In the genomic region with DNA sequence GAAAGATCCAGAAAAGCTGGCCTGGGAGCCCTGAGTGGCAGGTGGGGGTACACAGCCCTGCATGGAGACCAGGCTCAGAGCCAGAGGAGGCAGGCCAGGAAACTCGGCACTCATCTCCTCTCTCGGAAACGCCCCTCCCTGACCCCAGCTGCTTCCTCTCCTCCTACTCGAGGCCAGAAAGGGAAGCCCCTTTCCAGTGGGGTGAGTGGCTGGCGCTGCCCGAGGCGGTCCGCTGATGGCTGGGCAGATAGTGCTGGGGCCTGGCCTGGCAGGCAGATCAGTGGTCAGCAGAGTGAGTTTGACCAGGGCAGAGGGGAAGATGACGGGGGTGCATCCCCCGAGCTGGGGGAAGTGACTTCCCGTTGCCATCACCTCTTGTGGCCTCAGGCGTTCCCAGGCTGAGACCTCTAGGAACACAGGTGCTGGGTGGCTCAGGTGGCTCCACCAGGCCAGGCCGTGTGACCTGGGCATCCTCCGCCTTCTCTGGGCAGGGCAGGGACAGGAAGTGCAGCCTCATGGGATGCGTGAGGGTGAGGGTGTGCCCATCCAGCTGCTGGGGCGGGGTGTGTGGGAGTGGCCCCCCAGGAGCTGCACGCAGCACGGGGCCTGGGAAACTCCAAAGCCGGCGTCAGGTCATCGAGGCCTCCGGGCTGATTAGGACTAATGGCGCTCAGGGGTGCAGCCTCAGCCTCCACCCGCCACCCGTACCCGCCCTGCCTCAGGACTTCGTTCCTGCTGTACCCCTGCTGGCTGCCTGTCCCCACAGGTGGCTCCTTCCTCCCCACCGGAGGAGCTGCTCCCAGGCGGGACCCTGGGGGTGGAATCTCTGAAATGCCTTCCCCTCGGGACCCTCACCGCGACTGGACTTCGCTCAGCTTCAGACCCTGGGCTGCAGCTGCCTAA, we compare ENCODE assay signal across 1 cellular context.
TF ChIP-seq lines count a peak whose summit lies in the region.

No MANE protein-coding gene starts in this region.

TF ChIP-seq in K562, 482 proteins besides CTCF, POLR2A, EP300 and RAD21:
- no peak for TF ChIP-seq NR2C1 (IDR thresholded peaks at IDR 0.05)
- TF ChIP-seq NR2C1 (tag; IDR thresholded peaks at IDR 0.05), result no peak
- TF ChIP-seq PHTF2 (CRISPR knock-in tag; IDR thresholded peaks at IDR 0.05), result no peak
- TF ChIP-seq, protein P1, sequence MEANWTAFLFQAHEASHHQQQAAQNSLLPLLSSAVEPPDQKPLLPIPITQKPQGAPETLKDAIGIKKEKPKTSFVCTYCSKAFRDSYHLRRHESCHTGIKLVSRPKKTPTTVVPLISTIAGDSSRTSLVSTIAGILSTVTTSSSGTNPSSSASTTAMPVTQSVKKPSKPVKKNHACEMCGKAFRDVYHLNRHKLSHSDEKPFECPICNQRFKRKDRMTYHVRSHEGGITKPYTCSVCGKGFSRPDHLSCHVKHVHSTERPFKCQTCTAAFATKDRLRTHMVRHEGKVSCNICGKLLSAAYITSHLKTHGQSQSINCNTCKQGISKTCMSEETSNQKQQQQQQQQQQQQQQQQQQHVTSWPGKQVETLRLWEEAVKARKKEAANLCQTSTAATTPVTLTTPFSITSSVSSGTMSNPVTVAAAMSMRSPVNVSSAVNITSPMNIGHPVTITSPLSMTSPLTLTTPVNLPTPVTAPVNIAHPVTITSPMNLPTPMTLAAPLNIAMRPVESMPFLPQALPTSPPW (CRISPR knock-in tag; IDR thresholded peaks at IDR 0.05), result peak; percentile 44; the same call in 1 of the 2 replicates
- TF ChIP-seq, protein P2, sequence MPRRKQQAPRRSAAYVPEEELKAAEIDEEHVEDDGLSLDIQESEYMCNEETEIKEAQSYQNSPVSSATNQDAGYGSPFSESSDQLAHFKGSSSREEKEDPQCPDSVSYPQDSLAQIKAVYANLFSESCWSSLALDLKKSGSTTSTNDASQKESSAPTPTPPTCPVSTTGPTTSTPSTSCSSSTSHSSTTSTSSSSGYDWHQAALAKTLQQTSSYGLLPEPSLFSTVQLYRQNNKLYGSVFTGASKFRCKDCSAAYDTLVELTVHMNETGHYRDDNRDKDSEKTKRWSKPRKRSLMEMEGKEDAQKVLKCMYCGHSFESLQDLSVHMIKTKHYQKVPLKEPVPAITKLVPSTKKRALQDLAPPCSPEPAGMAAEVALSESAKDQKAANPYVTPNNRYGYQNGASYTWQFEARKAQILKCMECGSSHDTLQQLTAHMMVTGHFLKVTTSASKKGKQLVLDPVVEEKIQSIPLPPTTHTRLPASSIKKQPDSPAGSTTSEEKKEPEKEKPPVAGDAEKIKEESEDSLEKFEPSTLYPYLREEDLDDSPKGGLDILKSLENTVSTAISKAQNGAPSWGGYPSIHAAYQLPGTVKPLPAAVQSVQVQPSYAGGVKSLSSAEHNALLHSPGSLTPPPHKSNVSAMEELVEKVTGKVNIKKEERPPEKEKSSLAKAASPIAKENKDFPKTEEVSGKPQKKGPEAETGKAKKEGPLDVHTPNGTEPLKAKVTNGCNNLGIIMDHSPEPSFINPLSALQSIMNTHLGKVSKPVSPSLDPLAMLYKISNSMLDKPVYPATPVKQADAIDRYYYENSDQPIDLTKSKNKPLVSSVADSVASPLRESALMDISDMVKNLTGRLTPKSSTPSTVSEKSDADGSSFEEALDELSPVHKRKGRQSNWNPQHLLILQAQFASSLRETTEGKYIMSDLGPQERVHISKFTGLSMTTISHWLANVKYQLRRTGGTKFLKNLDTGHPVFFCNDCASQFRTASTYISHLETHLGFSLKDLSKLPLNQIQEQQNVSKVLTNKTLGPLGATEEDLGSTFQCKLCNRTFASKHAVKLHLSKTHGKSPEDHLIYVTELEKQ (CRISPR knock-in tag; IDR thresholded peaks at IDR 0.05), result no peak
- TF ChIP-seq ZNF764 (CRISPR knock-in tag; IDR thresholded peaks at IDR 0.05; ENCODE audit: low read depth), result no peak
- TF ChIP-seq, protein P3, sequence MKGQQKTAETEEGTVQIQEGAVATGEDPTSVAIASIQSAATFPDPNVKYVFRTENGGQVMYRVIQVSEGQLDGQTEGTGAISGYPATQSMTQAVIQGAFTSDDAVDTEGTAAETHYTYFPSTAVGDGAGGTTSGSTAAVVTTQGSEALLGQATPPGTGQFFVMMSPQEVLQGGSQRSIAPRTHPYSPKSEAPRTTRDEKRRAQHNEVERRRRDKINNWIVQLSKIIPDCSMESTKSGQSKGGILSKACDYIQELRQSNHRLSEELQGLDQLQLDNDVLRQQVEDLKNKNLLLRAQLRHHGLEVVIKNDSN (CRISPR knock-in tag; IDR thresholded peaks at IDR 0.05), result no peak
- TF ChIP-seq BHLHE40 (IDR thresholded peaks at IDR 0.05; ENCODE audit: low read length), result peak; percentile 44; the same call in 1 of the 2 replicates
- no peak for TF ChIP-seq RBM34 (IDR thresholded peaks at IDR 0.05; ENCODE audit: borderline replicate concordance, insufficient read depth, low read length)
- no peak for TF ChIP-seq ARID1B (IDR thresholded peaks at IDR 0.05)
- TF ChIP-seq ZNF146 (CRISPR knock-in tag; IDR thresholded peaks at IDR 0.05; ENCODE audit: unreplicated experiment), result no peak
- 0 out of 2 replicates have a peak, but pooled peaks have one; percentile 6 for TF ChIP-seq SPI1 (IDR thresholded peaks at IDR 0.05; ENCODE audit: borderline replicate concordance, low read depth, low read length)
- TF ChIP-seq HNRNPUL1 (IDR thresholded peaks at IDR 0.05; ENCODE audit: low read length), result no peak
- no peak for TF ChIP-seq NFATC3 (IDR thresholded peaks at IDR 0.05)
- TF ChIP-seq BMI1 (IDR thresholded peaks at IDR 0.05; ENCODE audit: low read length), result no peak
- 0 out of 2 replicates have a peak, but pooled peaks have one; percentile 35 for TF ChIP-seq GABPB1 (CRISPR knock-in tag; IDR thresholded peaks at IDR 0.05)
- TF ChIP-seq ZFP30 (CRISPR knock-in tag; IDR thresholded peaks at IDR 0.05; ENCODE audit: borderline replicate concordance), result no peak
- TF ChIP-seq, protein P4, sequence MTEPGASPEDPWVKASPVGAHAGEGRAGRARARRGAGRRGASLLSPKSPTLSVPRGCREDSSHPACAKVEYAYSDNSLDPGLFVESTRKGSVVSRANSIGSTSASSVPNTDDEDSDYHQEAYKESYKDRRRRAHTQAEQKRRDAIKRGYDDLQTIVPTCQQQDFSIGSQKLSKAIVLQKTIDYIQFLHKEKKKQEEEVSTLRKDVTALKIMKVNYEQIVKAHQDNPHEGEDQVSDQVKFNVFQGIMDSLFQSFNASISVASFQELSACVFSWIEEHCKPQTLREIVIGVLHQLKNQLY (CRISPR knock-in tag; conservative IDR thresholded peaks at IDR 0.05), result no peak
- no peak for TF ChIP-seq SIN3B (IDR thresholded peaks at IDR 0.05; ENCODE audit: low read depth)
- TF ChIP-seq KLF1 (tag; IDR thresholded peaks at IDR 0.05), result no peak
- TF ChIP-seq NFIC (IDR thresholded peaks at IDR 0.05), result 0 out of 2 replicates have a peak, but pooled peaks have one; percentile 19
- TF ChIP-seq RBM14 (IDR thresholded peaks at IDR 0.05; ENCODE audit: borderline replicate concordance, insufficient read depth, low read depth, low read length), result no peak
- no peak for TF ChIP-seq ZNF780A (CRISPR knock-in tag; IDR thresholded peaks at IDR 0.05)
- TF ChIP-seq RNF2 (IDR thresholded peaks at IDR 0.05), result no peak
- TF ChIP-seq, protein P5, sequence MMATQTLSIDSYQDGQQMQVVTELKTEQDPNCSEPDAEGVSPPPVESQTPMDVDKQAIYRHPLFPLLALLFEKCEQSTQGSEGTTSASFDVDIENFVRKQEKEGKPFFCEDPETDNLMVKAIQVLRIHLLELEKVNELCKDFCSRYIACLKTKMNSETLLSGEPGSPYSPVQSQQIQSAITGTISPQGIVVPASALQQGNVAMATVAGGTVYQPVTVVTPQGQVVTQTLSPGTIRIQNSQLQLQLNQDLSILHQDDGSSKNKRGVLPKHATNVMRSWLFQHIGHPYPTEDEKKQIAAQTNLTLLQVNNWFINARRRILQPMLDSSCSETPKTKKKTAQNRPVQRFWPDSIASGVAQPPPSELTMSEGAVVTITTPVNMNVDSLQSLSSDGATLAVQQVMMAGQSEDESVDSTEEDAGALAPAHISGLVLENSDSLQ (IDR thresholded peaks at IDR 0.05), result peak; percentile 24; the same call in 1 of the 2 replicates
- TF ChIP-seq, protein P6, sequence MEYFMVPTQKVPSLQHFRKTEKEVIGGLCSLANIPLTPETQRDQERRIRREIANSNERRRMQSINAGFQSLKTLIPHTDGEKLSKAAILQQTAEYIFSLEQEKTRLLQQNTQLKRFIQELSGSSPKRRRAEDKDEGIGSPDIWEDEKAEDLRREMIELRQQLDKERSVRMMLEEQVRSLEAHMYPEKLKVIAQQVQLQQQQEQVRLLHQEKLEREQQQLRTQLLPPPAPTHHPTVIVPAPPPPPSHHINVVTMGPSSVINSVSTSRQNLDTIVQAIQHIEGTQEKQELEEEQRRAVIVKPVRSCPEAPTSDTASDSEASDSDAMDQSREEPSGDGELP (CRISPR knock-in tag; IDR thresholded peaks at IDR 0.05; ENCODE audit: borderline replicate concordance), result peak; percentile 60; the same call in 1 of the 2 replicates
- TF ChIP-seq GABPA (tag; conservative IDR thresholded peaks at IDR 0.05; ENCODE audit: low read depth), result peak; percentile 32; the same call in 1 of the 2 replicates
- TF ChIP-seq, protein P7, sequence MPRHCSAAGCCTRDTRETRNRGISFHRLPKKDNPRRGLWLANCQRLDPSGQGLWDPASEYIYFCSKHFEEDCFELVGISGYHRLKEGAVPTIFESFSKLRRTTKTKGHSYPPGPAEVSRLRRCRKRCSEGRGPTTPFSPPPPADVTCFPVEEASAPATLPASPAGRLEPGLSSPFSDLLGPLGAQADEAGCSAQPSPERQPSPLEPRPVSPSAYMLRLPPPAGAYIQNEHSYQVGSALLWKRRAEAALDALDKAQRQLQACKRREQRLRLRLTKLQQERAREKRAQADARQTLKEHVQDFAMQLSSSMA (CRISPR knock-in tag; IDR thresholded peaks at IDR 0.05), result no peak
- TF ChIP-seq, protein P8, sequence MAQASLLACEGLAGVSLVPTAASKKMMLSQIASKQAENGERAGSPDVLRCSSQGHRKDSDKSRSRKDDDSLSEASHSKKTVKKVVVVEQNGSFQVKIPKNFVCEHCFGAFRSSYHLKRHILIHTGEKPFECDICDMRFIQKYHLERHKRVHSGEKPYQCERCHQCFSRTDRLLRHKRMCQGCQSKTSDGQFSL (CRISPR knock-in tag; IDR thresholded peaks at IDR 0.05), result 0 out of 2 replicates have a peak, but pooled peaks have one; percentile 48
- TF ChIP-seq, protein P8 (tag; IDR thresholded peaks at IDR 0.05), result no peak
- no peak for TF ChIP-seq MCM2 (IDR thresholded peaks at IDR 0.05; ENCODE audit: low read depth)
- no peak for TF ChIP-seq DIDO1 (tag; IDR thresholded peaks at IDR 0.05; ENCODE audit: low read depth)
- TF ChIP-seq POLR2G (IDR thresholded peaks at IDR 0.05; ENCODE audit: low read depth, low read length), result peak; percentile 41; the same call in 1 of the 2 replicates
- no peak for TF ChIP-seq KAT2B (IDR thresholded peaks at IDR 0.05; ENCODE audit: low read depth, low read length)
- TF ChIP-seq, protein P9, sequence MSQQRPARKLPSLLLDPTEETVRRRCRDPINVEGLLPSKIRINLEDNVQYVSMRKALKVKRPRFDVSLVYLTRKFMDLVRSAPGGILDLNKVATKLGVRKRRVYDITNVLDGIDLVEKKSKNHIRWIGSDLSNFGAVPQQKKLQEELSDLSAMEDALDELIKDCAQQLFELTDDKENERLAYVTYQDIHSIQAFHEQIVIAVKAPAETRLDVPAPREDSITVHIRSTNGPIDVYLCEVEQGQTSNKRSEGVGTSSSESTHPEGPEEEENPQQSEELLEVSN (IDR thresholded peaks at IDR 0.05; ENCODE audit: borderline replicate concordance in 1 of 2, extremely low read depth in 1 of 2, insufficient read depth in 1 of 2, insufficient read length in 1 of 2, low read depth in 1 of 2, low read length in 1 of 2, poor library complexity in 1 of 2, severe bottlenecking in 1 of 2), result peak in 1 of 2 experiments; percentile 38
- no peak for TF ChIP-seq POLR2B (IDR thresholded peaks at IDR 0.05; ENCODE audit: low read depth, partially characterized antibody)
- peak; percentile 35; the same call in 1 of the 2 replicates for TF ChIP-seq RBFOX2 (IDR thresholded peaks at IDR 0.05; ENCODE audit: low read depth, low read length)
- TF ChIP-seq POLR2AphosphoS2 (IDR thresholded peaks at IDR 0.05; ENCODE audit: low read length), result no peak
- peak; percentile 32 for TF ChIP-seq ZFX (CRISPR knock-in tag; IDR thresholded peaks at IDR 0.05)
- TF ChIP-seq CEBPB (tag; IDR thresholded peaks at IDR 0.05), result no peak
